Comparison of ENCODE assay signal across 17 cellular contexts in genomic region chr6:106553440-106553839, GRCh38.
DNase-seq lines count a peak whose midpoint lies in the region; ATAC-seq, FAIRE-seq and TF ChIP-seq lines count a peak whose summit lies in the region.
"Had no signal": no experiment of that assay in that cellular context is flagged by ENCODE, and none has a peak within 500 bp of the region (broad histone marks: within the 10 kb centered on the region; RNA-seq: fewer than 3 reads in every experiment).

No MANE protein-coding gene starts in this region.

- H2AK5ac ChIP-seq in neuronal stem cell (ENCODE audit: low read depth, low read length) = no peak overlapping the region

- no TSS peak for BruUV-seq in HepG2 (replicated peaks; lab: Mats Ljungman, UMichigan)

- H3K4me2 ChIP-seq in HepG2 (ENCODE audit: low read depth, low read length) (no peak overlapping the region), neuronal stem cell (ENCODE audit: insufficient read depth, low read length, poor library complexity, severe bottlenecking) (no peak overlapping the region)
- H3K4me2 ChIP-seq: hepatocyte, smooth muscle cell had no signal

- no peak overlapping the region for H4K91ac ChIP-seq in neuronal stem cell (ENCODE audit: low read depth, low read length, poor library complexity)

- no peak overlapping the region for H2BK120ac ChIP-seq in neuronal stem cell (ENCODE audit: low read depth, low read length)

- DNase-seq in HepG2 (ENCODE audit: low spot score) (no peak), right lobe of liver (no peak), neuronal stem cell (ENCODE audit: low spot score) (no peak), uterus (no peak), KBM-7 (no peak), ovary (no peak)
- peak; percentile 68 for DNase-seq in activated naive CD4-positive, alpha-beta T cell treated with anti-CD3 and anti-CD28 coated beads for 36 hours
- DNase-seq: left colon, NCI-H1930, NCI-H510A treated with DMSO at 0.1 percent for 48 hours had no signal

- CTCF ChIA-PET in HepG2 (lab: Yijun Ruan, JAX; ENCODE audit: low intra/inter-chr PET ratio, low total read pairs) = no interaction called here
- CTCF ChIA-PET in activated naive CD4-positive, alpha-beta T cell treated with anti-CD3 and anti-CD28 coated beads for 36 hours (lab: Charles Lee) = interaction anchor here (0.6 to 3.4 kb wide), 12 partner anchors 9 to 111 kb away, joined by 3 to 13 read pairs (median 6); no protein-coding TSS in a partner anchor

- ATAC-seq in HepG2 (no peak), right lobe of liver (no peak), HG02970 (IDR thresholded peaks at IDR 0.05; ENCODE audit: low FRiP score, unreplicated experiment) (no peak)
- ATAC-seq: left colon had no signal

- intact Hi-C loops in HepG2 (cut with micrococcal nuclease; ENCODE audit: unreplicated experiment) (no loop called here), right lobe of liver (cut with DNase I) (no loop called here), uterus (cut with DNase I; ENCODE audit: low total_unique reads) (no loop called here), ovary (cut with DNase I) (no loop called here)
- intact Hi-C loops in activated naive CD4-positive, alpha-beta T cell treated with anti-CD3 and anti-CD28 coated beads for 36 hours (cut with micrococcal nuclease) = loop anchor here (1.0 to 2.0 kb wide), 2 partner anchors 17 to 32 kb away; no protein-coding TSS in a partner anchor

- H3K4me1 ChIP-seq in HepG2 (ENCODE audit: insufficient read depth, low read length) (peaks cover 30% of the 10 kb centered on the region), right lobe of liver (no peaks in the 10 kb centered on the region), neuronal stem cell (ENCODE audit: control insufficient read depth in 2 of 2, insufficient read depth in 1 of 2, low read depth in 1 of 2, low read length in 2 of 2) (peaks cover 2% of the 10 kb centered on the region in 2 donors), uterus (no peaks in the 10 kb centered on the region), ovary (ENCODE audit: insufficient read depth) (no peaks in the 10 kb centered on the region)

- no peak overlapping the region for H2BK12ac ChIP-seq in neuronal stem cell (ENCODE audit: low read length)

- H3K4me1 Mint-ChIP-seq in activated naive CD4-positive, alpha-beta T cell treated with anti-CD3 and anti-CD28 coated beads for 36 hours (ENCODE audit: low read depth) = peaks cover 26% of the 10 kb centered on the region
- H3K4me1 Mint-ChIP-seq: brain had no signal

- peaks cover 32% of the 10 kb centered on the region for H3K36me3 Mint-ChIP-seq in activated naive CD4-positive, alpha-beta T cell treated with anti-CD3 and anti-CD28 coated beads for 36 hours (ENCODE audit: low read depth)
- H3K36me3 Mint-ChIP-seq: brain had no signal

- H3K27ac ChIP-seq in HepG2 (ENCODE audit: extremely low read length, insufficient read depth, low read length) (no peak overlapping the region), right lobe of liver (no peak overlapping the region), neuronal stem cell (replicated peaks; ENCODE audit: low read length) (no peak overlapping the region), uterus (no peak overlapping the region), ovary (no peak overlapping the region)
- H3K27ac ChIP-seq: hepatocyte had no signal

- no peak overlapping the region for H3K4ac ChIP-seq in neuronal stem cell (ENCODE audit: low read length)

- H4K20me1 ChIP-seq in HepG2 (ENCODE audit: insufficient read depth, low read length) = no peaks in the 10 kb centered on the region

- no peak for TF ChIP-seq EP300 in HepG2 (IDR thresholded peaks at IDR 0.05; ENCODE audit: low read depth in 2 of 2, low read length in 2 of 2)
- no peak for TF ChIP-seq EP300 in HepG2 (CRISPR knock-in tag; IDR thresholded peaks at IDR 0.05; ENCODE audit: borderline replicate concordance)
- no peak for TF ChIP-seq EP300 in ovary (IDR thresholded peaks at IDR 0.05)

- H2AFZ ChIP-seq in HepG2 (ENCODE audit: low read length) (no peak overlapping the region), neuronal stem cell (ENCODE audit: low read length) (peak overlapping the region; percentile 60)
- H2AFZ ChIP-seq: hepatocyte had no signal

- H3K9ac ChIP-seq in HepG2 (ENCODE audit: insufficient read depth, low read depth, low read length) (no peak overlapping the region), neuronal stem cell (ENCODE audit: low read depth, low read length, poor library complexity) (no peak overlapping the region)

- H3K4me3 Mint-ChIP-seq in activated naive CD4-positive, alpha-beta T cell treated with anti-CD3 and anti-CD28 coated beads for 36 hours = no peak overlapping the region
- H3K4me3 Mint-ChIP-seq: brain had no signal

- TF ChIP-seq CTCF in HepG2 (CRISPR knock-in tag; IDR thresholded peaks at IDR 0.05) = no peak
- TF ChIP-seq CTCF in right lobe of liver (IDR thresholded peaks at IDR 0.05) = no peak
- TF ChIP-seq CTCF in uterus (IDR thresholded peaks at IDR 0.05) = no peak
- TF ChIP-seq CTCF in ovary (IDR thresholded peaks at IDR 0.05) = no peak

- H3K27ac Mint-ChIP-seq in activated naive CD4-positive, alpha-beta T cell treated with anti-CD3 and anti-CD28 coated beads for 36 hours = peak overlapping the region; percentile 42
- H3K27ac Mint-ChIP-seq: brain had no signal

- no peak overlapping the region for H4K8ac ChIP-seq in neuronal stem cell (ENCODE audit: low read depth, low read length)

- H3K36me3 ChIP-seq in HepG2 (replicated peaks in 1 of 2; ENCODE audit: control insufficient read depth in 1 of 2, insufficient read depth in 2 of 2, low read length in 2 of 2) (peaks cover 8 to 36% of the 10 kb centered on the region in 2 experiments; a peak in 4 of 5 replicates), right lobe of liver (peaks cover 0 to 11% (median 1%) of the 10 kb centered on the region in 4 donors), neuronal stem cell (replicated peaks in 1 of 2; ENCODE audit: control insufficient read depth in 2 of 2, insufficient read depth in 2 of 2, low read length in 2 of 2) (no peaks in the 10 kb centered on the region), uterus (no peaks in the 10 kb centered on the region), ovary (no peaks in the 10 kb centered on the region)

- peak; percentile 8 for FAIRE-seq in HepG2 (lab: Jason Lieb, UNC)
- FAIRE-seq: D721Med, GM18507, GM19239 had no signal

- H2BK15ac ChIP-seq in neuronal stem cell (ENCODE audit: low read length) = no peak overlapping the region

- TF ChIP-seq RAD21 in HepG2 (CRISPR knock-in tag; IDR thresholded peaks at IDR 0.05) = no peak

- no peak overlapping the region for H3K4me3 ChIP-seq in HepG2 (replicated peaks in 1 of 3; ENCODE audit: insufficient read depth in 1 of 3, low read depth in 2 of 3, low read length in 3 of 3)
- no peak overlapping the region for H3K4me3 ChIP-seq in right lobe of liver
- H3K4me3 ChIP-seq in neuronal stem cell (ENCODE audit: low read length in 2 of 2) = no peak overlapping the region
- H3K4me3 ChIP-seq in uterus = no peak overlapping the region
- no peak overlapping the region for H3K4me3 ChIP-seq in ovary
- H3K4me3 ChIP-seq: hepatocyte, smooth muscle cell had no signal

- WGBS in HepG2 (ENCODE audit: low lambda C conversion rate) = 100% methylated on average over 5 of the region's 5 CpGs
- WGBS in right lobe of liver (ENCODE audit: insufficient coverage, low coverage, low lambda C conversion rate, missing lambda C conversion rate) = no CpG with 5 or more reads among the region's 5 CpGs
- no CpG with 5 or more reads among the region's 5 CpGs for WGBS in neuronal stem cell (ENCODE audit: extremely low coverage in 2 of 2, insufficient read length in 2 of 2, insufficient replicate concordance in 1 of 2), 2 donors
- 93 to 96% (median 95%) methylated on average over 5 of the region's 5 CpGs for WGBS in ovary, 3 donors

- in situ Hi-C loops in HepG2 (cut with HindIII; ENCODE audit: extremely low pct_ligation_motif_present, low pct_unique_long_range_greater_than_20kb) = no loop called here
- in situ Hi-C loops in KBM-7 (cut with MboI; ENCODE audit: low pct_unique_long_range_greater_than_20kb, low sequenced_read_pairs) = loop anchor here (25.0 kb wide), 1 partner anchor 191 kb away; the partner anchor contains the start of gene CRYBG1

- no peak overlapping the region for H3K23ac ChIP-seq in neuronal stem cell (ENCODE audit: low read depth, low read length, poor library complexity)

- H2BK5ac ChIP-seq in neuronal stem cell (ENCODE audit: low read length) = no peak overlapping the region

- no peaks in the 10 kb centered on the region for H3K79me1 ChIP-seq in neuronal stem cell (ENCODE audit: low read depth, low read length)

- no peak overlapping the region for H3K18ac ChIP-seq in neuronal stem cell (ENCODE audit: low read length)

- POLR2A ChIA-PET in HepG2 (lab: Yijun Ruan, JAX) = no interaction called here

- no peaks in the 10 kb centered on the region for H3K27me3 Mint-ChIP-seq in activated naive CD4-positive, alpha-beta T cell treated with anti-CD3 and anti-CD28 coated beads for 36 hours (ENCODE audit: low read depth)
- H3K27me3 Mint-ChIP-seq: brain had no signal

- H3K9me3 Mint-ChIP-seq in activated naive CD4-positive, alpha-beta T cell treated with anti-CD3 and anti-CD28 coated beads for 36 hours = no peaks in the 10 kb centered on the region

- H3K27me3 ChIP-seq in HepG2 (ENCODE audit: control insufficient read depth in 1 of 2, insufficient read depth in 2 of 2, low read length in 2 of 2) = no peaks in the 10 kb centered on the region
- H3K27me3 ChIP-seq in right lobe of liver = no peaks in the 10 kb centered on the region
- no peaks in the 10 kb centered on the region for H3K27me3 ChIP-seq in neuronal stem cell (ENCODE audit: control insufficient read depth in 3 of 3, insufficient read depth in 3 of 3, low read depth in 1 of 3, low read length in 3 of 3)
- H3K27me3 ChIP-seq in uterus = no peaks in the 10 kb centered on the region
- no peaks in the 10 kb centered on the region for H3K27me3 ChIP-seq in ovary
- H3K27me3 ChIP-seq: hepatocyte had no signal

- no peaks in the 10 kb centered on the region for H3K9me3 ChIP-seq in HepG2 (ENCODE audit: low read length)
- no peaks in the 10 kb centered on the region for H3K9me3 ChIP-seq in right lobe of liver
- no peaks in the 10 kb centered on the region for H3K9me3 ChIP-seq in neuronal stem cell (replicated peaks in 1 of 2; ENCODE audit: control insufficient read depth in 2 of 2, insufficient read depth in 1 of 2, low read depth in 1 of 2, low read length in 2 of 2)
- H3K9me3 ChIP-seq in uterus = no peaks in the 10 kb centered on the region
- H3K9me3 ChIP-seq in ovary = no peaks in the 10 kb centered on the region

- no peak for TF ChIP-seq POLR2A in HepG2 (IDR thresholded peaks at IDR 0.05; ENCODE audit: insufficient read depth in 1 of 2, low read depth in 2 of 2, low read length in 2 of 2)
- TF ChIP-seq POLR2A in right lobe of liver (IDR thresholded peaks at IDR 0.05) = no peak
- TF ChIP-seq POLR2A in uterus (IDR thresholded peaks at IDR 0.05) = no peak
- TF ChIP-seq POLR2A in ovary (IDR thresholded peaks at IDR 0.05) = no peak

- H3K79me2 ChIP-seq in HepG2 (ENCODE audit: insufficient read depth, low read length) = no peaks in the 10 kb centered on the region
- H3K79me2 ChIP-seq: hepatocyte had no signal

- no peak overlapping the region for H3K14ac ChIP-seq in neuronal stem cell (ENCODE audit: low read length)

TF ChIP-seq in HepG2, 621 proteins besides CTCF, POLR2A, EP300 and RAD21 (continues in another document):
- no peak for TF ChIP-seq PHB2 (IDR thresholded peaks at IDR 0.05; ENCODE audit: partially characterized antibody)
- no peak for TF ChIP-seq ZNF558 (CRISPR knock-in tag; IDR thresholded peaks at IDR 0.05; ENCODE audit: borderline replicate concordance)
